26 cellular contexts compared by ENCODE assay signal in genomic region chr2:186518291-186518690, GRCh38. TPM values are rescaled to one million over a fixed set of nuclear protein-coding genes. Genes with fewer than 3 reads are reported as not detected.
DNase-seq lines count a peak whose midpoint lies in the region; ATAC-seq lines count a peak whose summit lies in the region.
"Had no signal": no experiment of that assay in that cellular context is flagged by ENCODE, and none has a peak within 500 bp of the region (broad histone marks: within the 10 kb centered on the region; RNA-seq: fewer than 3 reads in every experiment).

No MANE protein-coding gene starts in this region.

- H3K27ac Mint-ChIP-seq in activated naive CD8-positive, alpha-beta T cell treated with anti-CD3 and anti-CD28 coated beads, Interleukin-2, amount 10 ng/mL, durations not matched to agents 7 days and 5 days = peak overlapping the region; percentile 21
- no peak overlapping the region for H3K27ac Mint-ChIP-seq in activated naive CD8-positive, alpha-beta T cell treated with anti-CD3 and anti-CD28 coated beads for 36 hours
- H3K27ac Mint-ChIP-seq in immature natural killer cell = peak overlapping the region in 3 of 6 donors; percentile 6 to 70 (median 7)
- H3K27ac Mint-ChIP-seq: activated CD8-positive, alpha-beta T cell treated with anti-CD3 and anti-CD28 coated beads, Interleukin-2, amount 10 ng/mL, durations not matched to agents 7 days and 5 days had no signal

- H3K79me1 ChIP-seq in mesendoderm (ENCODE audit: low read length) = no peaks in the 10 kb centered on the region

- H4K8ac ChIP-seq in mesendoderm (ENCODE audit: low read depth, low read length) = no peak overlapping the region

- H2AK5ac ChIP-seq in mesendoderm (ENCODE audit: low read length) = no peak overlapping the region

- H3K23ac ChIP-seq in mesendoderm (ENCODE audit: low read length) = no peak overlapping the region

- H3K4me3 Mint-ChIP-seq in activated naive CD8-positive, alpha-beta T cell treated with anti-CD3 and anti-CD28 coated beads, Interleukin-2, amount 10 ng/mL, durations not matched to agents 7 days and 5 days = no peak overlapping the region
- no peak overlapping the region for H3K4me3 Mint-ChIP-seq in activated naive CD8-positive, alpha-beta T cell treated with anti-CD3 and anti-CD28 coated beads for 36 hours
- no peak overlapping the region for H3K4me3 Mint-ChIP-seq in immature natural killer cell
- H3K4me3 Mint-ChIP-seq: activated CD8-positive, alpha-beta T cell treated with anti-CD3 and anti-CD28 coated beads, Interleukin-2, amount 10 ng/mL, durations not matched to agents 7 days and 5 days; stimulated activated naive CD8-positive, alpha-beta T cell treated with anti-CD3 and anti-CD28 coated beads, Interleukin-15, amount 100 ng/mL, for 72 hours had no signal

- H3K36me3 Mint-ChIP-seq in activated naive CD8-positive, alpha-beta T cell treated with anti-CD3 and anti-CD28 coated beads, Interleukin-2, amount 10 ng/mL, durations not matched to agents 7 days and 5 days = peaks cover 24% of the 10 kb centered on the region
- peaks cover 37% of the 10 kb centered on the region for H3K36me3 Mint-ChIP-seq in activated naive CD8-positive, alpha-beta T cell treated with anti-CD3 and anti-CD28 coated beads for 36 hours
- H3K36me3 Mint-ChIP-seq in immature natural killer cell = peaks cover 3 to 11% (median 10%) of the 10 kb centered on the region in 3 donors

- no peak overlapping the region for H3K4me3 ChIP-seq in mesendoderm (ENCODE audit: low read length)
- H3K4me3 ChIP-seq: hepatocyte, MG63, transverse colon had no signal

- H3K9ac ChIP-seq in mesendoderm (ENCODE audit: low read length) = no peak overlapping the region

- peaks cover 2% of the 10 kb centered on the region for H3K9me3 Mint-ChIP-seq in activated naive CD8-positive, alpha-beta T cell treated with anti-CD3 and anti-CD28 coated beads, Interleukin-2, amount 10 ng/mL, durations not matched to agents 7 days and 5 days
- peaks cover 1% of the 10 kb centered on the region for H3K9me3 Mint-ChIP-seq in activated naive CD8-positive, alpha-beta T cell treated with anti-CD3 and anti-CD28 coated beads for 36 hours
- H3K9me3 Mint-ChIP-seq in immature natural killer cell = no peaks in the 10 kb centered on the region

- H3K79me2 ChIP-seq in mesendoderm (ENCODE audit: control insufficient read depth, insufficient read depth, low read length) = no peaks in the 10 kb centered on the region
- H3K79me2 ChIP-seq: hepatocyte had no signal

- WGBS in mesendoderm (ENCODE audit: extremely low coverage, insufficient coverage, low lambda C conversion rate) = no CpG with 5 or more reads among the region's 4 CpGs

- no peak overlapping the region for H4K5ac ChIP-seq in mesendoderm (ENCODE audit: low read length)

- H3K56ac ChIP-seq in mesendoderm (ENCODE audit: low read length) = no peak overlapping the region

- no peak overlapping the region for H3K4ac ChIP-seq in mesendoderm (ENCODE audit: low read depth, low read length)

- H3K36me3 ChIP-seq in mesendoderm (ENCODE audit: control insufficient read depth, insufficient read depth, low read length) = no peaks in the 10 kb centered on the region

- no peak overlapping the region for H2BK5ac ChIP-seq in mesendoderm (ENCODE audit: low read length)

- no peak for DNase-seq in activated naive CD8-positive, alpha-beta T cell treated with anti-CD3 and anti-CD28 coated beads, Interleukin-2, amount 10 ng/mL, durations not matched to agents 7 days and 5 days
- DNase-seq in activated naive CD8-positive, alpha-beta T cell treated with anti-CD3 and anti-CD28 coated beads for 36 hours = no peak
- peak; percentile 23 for DNase-seq in SK-N-DZ (ENCODE audit: low spot score)
- DNase-seq in mesendoderm = peak; percentile 75
- no peak for DNase-seq in SHP77 (lab: John Stamatoyannopoulos, UW)
- no peak for DNase-seq in immature natural killer cell
- no peak for DNase-seq in DMS79 (lab: John Stamatoyannopoulos, UW)
- DNase-seq in NCI-H146 treated with DMSO at 0.1 percent for 48 hours (lab: John Stamatoyannopoulos, UW; ENCODE audit: unreplicated experiment) = no peak
- DNase-seq: activated CD4-positive, CD25-positive, alpha-beta regulatory T cell treated with anti-CD3 and anti-CD28 coated beads, Interleukin-2, amount 50 U/mL, for 72 hours; activated CD8-positive, alpha-beta T cell treated with anti-CD3 and anti-CD28 coated beads, Interleukin-2, amount 10 ng/mL, durations not matched to agents 7 days and 5 days; activated naive CD4-positive, alpha-beta T cell; activated T-cell treated with anti-CD3 and anti-CD28 coated beads, Interleukin-2, amount 50 U/mL, for 1 hour; aorta; BE2C; foreskin fibroblast; GF-D8; MG63; NCI-H1436 treated with DMSO at 0.1 percent for 48 hours; NCI-H69; stimulated activated CD4-positive, alpha-beta T cell treated with anti-CD3 and anti-CD28 coated beads, Interleukin-4, amount 100 ng/mL, for 24 hours; stimulated activated naive CD8-positive, alpha-beta T cell treated with anti-CD3 and anti-CD28 coated beads, Interleukin-15, amount 100 ng/mL, for 72 hours; transverse colon had no signal

- peaks cover 4% of the 10 kb centered on the region for H3K4me1 Mint-ChIP-seq in activated naive CD8-positive, alpha-beta T cell treated with anti-CD3 and anti-CD28 coated beads, Interleukin-2, amount 10 ng/mL, durations not matched to agents 7 days and 5 days
- H3K4me1 Mint-ChIP-seq in activated naive CD8-positive, alpha-beta T cell treated with anti-CD3 and anti-CD28 coated beads for 36 hours = no peaks in the 10 kb centered on the region
- peaks cover 2 to 11% of the 10 kb centered on the region in 2 donors for H3K4me1 Mint-ChIP-seq in immature natural killer cell
- H3K4me1 Mint-ChIP-seq: stimulated activated naive CD8-positive, alpha-beta T cell treated with anti-CD3 and anti-CD28 coated beads, Interleukin-15, amount 100 ng/mL, for 72 hours had no signal

- H3K18ac ChIP-seq in mesendoderm (ENCODE audit: low read length) = no peak overlapping the region

- H2BK15ac ChIP-seq in mesendoderm (replicated peaks; ENCODE audit: low read depth) = no peak overlapping the region

- no peak overlapping the region for H3K4me2 ChIP-seq in mesendoderm (ENCODE audit: low read length)
- H3K4me2 ChIP-seq: hepatocyte had no signal

- no peak overlapping the region for H2BK120ac ChIP-seq in mesendoderm (ENCODE audit: low read depth, low read length)

- no peak overlapping the region for H3K27ac ChIP-seq in mesendoderm (ENCODE audit: low read depth, low read length)
- H3K27ac ChIP-seq: epithelial cell of prostate, hepatocyte, neutrophil, RWPE1, transverse colon had no signal

- no peaks in the 10 kb centered on the region for H3K4me1 ChIP-seq in mesendoderm (ENCODE audit: control insufficient read depth, low read depth, low read length)
- H3K4me1 ChIP-seq: BE2C, transverse colon had no signal

- H3K27me3 ChIP-seq in mesendoderm (ENCODE audit: insufficient read depth, low read length, poor library complexity) = no peaks in the 10 kb centered on the region
- H3K27me3 ChIP-seq: BE2C, hepatocyte, MG63, neutrophil, transverse colon had no signal

- no peak for ATAC-seq in activated naive CD8-positive, alpha-beta T cell treated with anti-CD3 and anti-CD28 coated beads, Interleukin-2, amount 10 ng/mL, durations not matched to agents 7 days and 5 days (ENCODE audit: low read depth)
- ATAC-seq: activated CD8-positive, alpha-beta T cell treated with anti-CD3 and anti-CD28 coated beads, Interleukin-2, amount 10 ng/mL, durations not matched to agents 7 days and 5 days; stimulated activated naive CD8-positive, alpha-beta T cell treated with anti-CD3 and anti-CD28 coated beads, Interleukin-15, amount 100 ng/mL, for 72 hours had no signal

- H3K27me3 Mint-ChIP-seq in activated naive CD8-positive, alpha-beta T cell treated with anti-CD3 and anti-CD28 coated beads, Interleukin-2, amount 10 ng/mL, durations not matched to agents 7 days and 5 days = no peaks in the 10 kb centered on the region
- no peaks in the 10 kb centered on the region for H3K27me3 Mint-ChIP-seq in activated naive CD8-positive, alpha-beta T cell treated with anti-CD3 and anti-CD28 coated beads for 36 hours
- no peaks in the 10 kb centered on the region for H3K27me3 Mint-ChIP-seq in immature natural killer cell (ENCODE audit: low read depth in 3 of 3)
- H3K27me3 Mint-ChIP-seq: stimulated activated naive CD8-positive, alpha-beta T cell treated with anti-CD3 and anti-CD28 coated beads, Interleukin-15, amount 100 ng/mL, for 72 hours had no signal

- POLR2A ChIA-PET in activated naive CD8-positive, alpha-beta T cell treated with anti-CD3 and anti-CD28 coated beads, Interleukin-2, amount 10 ng/mL, durations not matched to agents 7 days and 5 days (lab: Charles Lee) = no interaction called here

RNA-seq across cellular contexts. Expression of gene ZC3H15, which starts 32.2 kb away (rescaled TPM):
- 10 to 100 TPM; 58.7 to 64.7 TPM for total RNA-seq in activated naive CD8-positive, alpha-beta T cell treated with anti-CD3 and anti-CD28 coated beads, Interleukin-2, amount 10 ng/mL, durations not matched to agents 7 days and 5 days
- total RNA-seq in activated naive CD8-positive, alpha-beta T cell treated with anti-CD3 and anti-CD28 coated beads for 36 hours = 100 to 1,000 TPM; 116 to 123 TPM
- 85.3 and 86.5 TPM in 2 replicates for polyA plus RNA-seq in SK-N-DZ (2014; cell fraction: cytosol; rRNA removed)
- 101 and 103 TPM in 2 replicates for polyA plus RNA-seq in SK-N-DZ (2014; cell fraction: nucleus; rRNA removed)
- 132 TPM for polyA plus RNA-seq in mesendoderm (2013, experiment 1 of 2)
- 133 TPM for polyA plus RNA-seq in mesendoderm (2013, experiment 2 of 2)
- polyA plus RNA-seq in immature natural killer cell = 10 to 100 TPM; 57.5 to 59.8 (median 57.8) TPM

Comparison
In these comparisons a context has a peak if more than half of its experiments do, and no peak if none do; other contexts are left out.
1. DNase-seq: peak in SK-N-DZ (single experiment) and mesendoderm (single experiment); none in activated naive CD8-positive, alpha-beta T cell treated with anti-CD3 and anti-CD28 coated beads, Interleukin-2, amount 10 ng/mL, durations not matched to agents 7 days and 5 days (single experiment), activated naive CD8-positive, alpha-beta T cell treated with anti-CD3 and anti-CD28 coated beads for 36 hours (single experiment), SHP77 (0 of 2), immature natural killer cell (0 of 3), DMS79 (single experiment) and NCI-H146 treated with DMSO at 0.1 percent for 48 hours (single experiment).